9 cellular contexts compared by ENCODE assay signal in genomic region chr2:119224391-119224972, GRCh38. TPM values are rescaled to one million over a fixed set of nuclear protein-coding genes. Genes with fewer than 3 reads are reported as not detected.
A peak's percentile ranks its signal among the peaks of the same experiment; 100 is the strongest.
DNase-seq lines count a peak whose midpoint lies in the region; ATAC-seq and TF ChIP-seq lines count a peak whose summit lies in the region.
"Had no signal": no experiment of that assay in that cellular context is flagged by ENCODE, and none has a peak within 500 bp of the region (broad histone marks: within the 10 kb centered on the region; RNA-seq: fewer than 3 reads in every experiment).

No MANE protein-coding gene starts in this region.

- no peaks in the 10 kb centered on the region for H3K9me3 Mint-ChIP-seq in activated CD4-positive, alpha-beta memory T cell treated with anti-CD3 and anti-CD28 coated beads for 36 hours

- H3K79me2 ChIP-seq in SK-N-SH (ENCODE audit: insufficient read depth) = no peaks in the 10 kb centered on the region
- H3K79me2 ChIP-seq in mammary epithelial cell (ENCODE audit: insufficient read depth, low read length) = peaks cover 43% of the 10 kb centered on the region

- POLR2A ChIA-PET in SK-N-SH (lab: Yijun Ruan, JAX) = no interaction called here
- POLR2A ChIA-PET in activated CD4-positive, alpha-beta memory T cell treated with anti-CD3 and anti-CD28 coated beads for 36 hours (lab: Charles Lee) = no interaction called here

- H3K9ac ChIP-seq in SK-N-SH = peak overlapping the region; percentile 62; the same call in 1 of the 2 replicates
- H3K9ac ChIP-seq in mammary epithelial cell (ENCODE audit: insufficient read depth, low read length) = peak overlapping the region; percentile 42

- ATAC-seq in SK-N-SH treated with all-trans-retinoic acid at 6 μM for 48 hours = no peak; the same call in 2 of the 3 replicates
- ATAC-seq in HG03520 (IDR thresholded peaks at IDR 0.05; ENCODE audit: unreplicated experiment) = no peak
- no peak for ATAC-seq in GM19324 (IDR thresholded peaks at IDR 0.05; ENCODE audit: low FRiP score, unreplicated experiment)

- H3K9me3 ChIP-seq in SK-N-SH (no peaks in the 10 kb centered on the region), mammary epithelial cell (replicated peaks; ENCODE audit: insufficient read depth, low read length) (no peaks in the 10 kb centered on the region), tibial nerve (no peaks in the 10 kb centered on the region)

- peaks cover 46% of the 10 kb centered on the region for H3K27me3 Mint-ChIP-seq in activated CD4-positive, alpha-beta memory T cell treated with anti-CD3 and anti-CD28 coated beads for 36 hours

- in situ Hi-C loops in mammary epithelial cell (cut with MboI; ENCODE audit: low sequenced_read_pairs in 2 of 2) = no loop called here

- dilution Hi-C loops in mammary epithelial cell (cut with HindIII; ENCODE audit: low sequenced_read_pairs) = no loop called here

- H3K36me3 ChIP-seq in SK-N-SH (replicated peaks in 1 of 2; ENCODE audit: control insufficient read depth in 1 of 2, insufficient read depth in 2 of 2, low read length in 1 of 2) (no peaks in the 10 kb centered on the region), mammary epithelial cell (ENCODE audit: insufficient read depth, low read length) (no peaks in the 10 kb centered on the region), tibial nerve (no peaks in the 10 kb centered on the region)

- no peaks in the 10 kb centered on the region for H3F3A ChIP-seq in SK-N-SH (replicated peaks; ENCODE audit: insufficient read depth)

- 0 out of 2 replicates have a peak, but pooled peaks have one; percentile 4 for TF ChIP-seq RAD21 in SK-N-SH (IDR thresholded peaks at IDR 0.05; ENCODE audit: low read length)

- TF ChIP-seq EP300 in SK-N-SH (IDR thresholded peaks at IDR 0.05; ENCODE audit: borderline replicate concordance in 1 of 2, low read depth in 1 of 2, low read length in 1 of 2) (0 out of 4 replicates have a peak, but pooled peaks of 1 of the 2 experiments have one; percentile 40), tibial nerve (IDR thresholded peaks at IDR 0.05) (no peak)

- CTCF ChIA-PET in SK-N-SH (lab: Yijun Ruan, JAX) = interaction anchor here (0.7 to 2.8 kb wide), 7 partner anchors 9 to 86 kb away, joined by 3 to 7 read pairs (median 4); no protein-coding TSS in a partner anchor
- CTCF ChIA-PET in mammary epithelial cell (lab: Charles Lee; ENCODE audit: low non-redundant PET) = no interaction called here
- CTCF ChIA-PET in activated CD4-positive, alpha-beta memory T cell treated with anti-CD3 and anti-CD28 coated beads for 36 hours (lab: Charles Lee) = no interaction called here

- no peaks in the 10 kb centered on the region for H3K36me3 Mint-ChIP-seq in activated CD4-positive, alpha-beta memory T cell treated with anti-CD3 and anti-CD28 coated beads for 36 hours

- no peak overlapping the region for H3K27ac ChIP-seq in SK-N-SH (ENCODE audit: low read depth in 2 of 2, low read length in 1 of 2)
- peak overlapping the region; percentile 19 for H3K27ac ChIP-seq in mammary epithelial cell (ENCODE audit: insufficient read depth, low read depth, low read length)
- peak overlapping the region in 1 of 4 donors; percentile 65 for H3K27ac ChIP-seq in tibial nerve

- H2AFZ ChIP-seq in SK-N-SH (ENCODE audit: low read depth) (peak overlapping the region; percentile 88; the same call in 1 of the 2 replicates), mammary epithelial cell (ENCODE audit: low read depth, low read length) (peak overlapping the region; percentile 89)

- intact Hi-C loops in mammary epithelial cell (cut with micrococcal nuclease) = no loop called here
- intact Hi-C loops in activated CD4-positive, alpha-beta memory T cell treated with anti-CD3 and anti-CD28 coated beads for 36 hours (cut with micrococcal nuclease) = no loop called here

- BruUV-seq in mammary epithelial cell (replicated peaks; lab: Mats Ljungman, UMichigan) = no TSS peak

- DNase-seq in SK-N-SH = peak; percentile 67
- DNase-seq in mammary epithelial cell = no peak
- DNase-seq in medulla oblongata (ENCODE audit: extremely low spot score) = peak; percentile 18
- no peak for DNase-seq in tibial nerve (ENCODE audit: low spot score in 2 of 2)
- DNase-seq in activated CD4-positive, alpha-beta memory T cell treated with anti-CD3 and anti-CD28 coated beads for 36 hours = no peak
- DNase-seq: AML-193 had no signal

- H3K4me3 Mint-ChIP-seq in activated CD4-positive, alpha-beta memory T cell treated with anti-CD3 and anti-CD28 coated beads for 36 hours = no peak overlapping the region

- H3K4me1 ChIP-seq in SK-N-SH (ENCODE audit: control insufficient read depth in 1 of 2, insufficient read depth in 2 of 2, low read depth in 1 of 2, low read length in 1 of 2) (peaks cover 5 to 16% of the 10 kb centered on the region in 2 experiments; a peak in 2 of 4 replicates), mammary epithelial cell (ENCODE audit: insufficient read depth, low read length) (peaks cover 19% of the 10 kb centered on the region), tibial nerve (peaks cover 0 to 18% (median 9%) of the 10 kb centered on the region in 4 donors)

- no peak overlapping the region for H3K27ac Mint-ChIP-seq in activated CD4-positive, alpha-beta memory T cell treated with anti-CD3 and anti-CD28 coated beads for 36 hours

- H3K4me1 Mint-ChIP-seq in activated CD4-positive, alpha-beta memory T cell treated with anti-CD3 and anti-CD28 coated beads for 36 hours (ENCODE audit: low read depth) = no peaks in the 10 kb centered on the region

- H3K4me2 ChIP-seq in SK-N-SH (peak overlapping the region; percentile 95), mammary epithelial cell (ENCODE audit: insufficient read depth, low read depth, low read length) (peak overlapping the region; percentile 97)

- no peaks in the 10 kb centered on the region for H3K9me2 ChIP-seq in SK-N-SH

- WGBS in SK-N-SH (ENCODE audit: low lambda C conversion rate) = 17% methylated on average over 8 of the region's 11 CpGs
- WGBS in mammary epithelial cell (ENCODE audit: low coverage, missing lambda C conversion rate) = 23% methylated on average over 7 of the region's 11 CpGs
- 26 to 29% methylated on average over 9 to 10 of the region's 11 CpGs for WGBS in tibial nerve, 2 donors

- TF ChIP-seq CTCF in SK-N-SH (IDR thresholded peaks at IDR 0.05) = no peak
- no peak for TF ChIP-seq CTCF in mammary epithelial cell (conservative IDR thresholded peaks at IDR 0.05 in 1 of 2, IDR thresholded peaks at IDR 0.05 in 1 of 2; ENCODE audit: extremely low read depth in 1 of 2, insufficient read depth in 1 of 2, low read depth in 1 of 2, low read length in 2 of 2)
- TF ChIP-seq CTCF in tibial nerve (IDR thresholded peaks at IDR 0.05) = no peak

- H4K20me1 ChIP-seq in SK-N-SH (ENCODE audit: insufficient read depth) (no peaks in the 10 kb centered on the region), mammary epithelial cell (ENCODE audit: insufficient read depth, low read length) (no peaks in the 10 kb centered on the region)

- TF ChIP-seq POLR2A in tibial nerve (IDR thresholded peaks at IDR 0.05) = no peak

- H3K4me3 ChIP-seq in SK-N-SH (ENCODE audit: low read depth in 2 of 2, low read length in 1 of 2) (peak overlapping the region; percentile 69 to 75), mammary epithelial cell (replicated peaks in 1 of 3; ENCODE audit: insufficient read depth in 1 of 3, low read depth in 2 of 3, low read length in 3 of 3) (peak overlapping the region; percentile 80 to 84 (median 82)), tibial nerve (peak overlapping the region; percentile 46 to 72 (median 60))

- no peaks in the 10 kb centered on the region for H3K27me3 ChIP-seq in SK-N-SH (ENCODE audit: insufficient read depth)
- H3K27me3 ChIP-seq in mammary epithelial cell (ENCODE audit: insufficient read depth, low read length) = no peaks in the 10 kb centered on the region
- peaks cover 0 to 10% of the 10 kb centered on the region in 2 donors for H3K27me3 ChIP-seq in tibial nerve

TF ChIP-seq in SK-N-SH, 30 proteins besides CTCF, POLR2A, EP300 and RAD21:
- TF ChIP-seq RCOR1 (IDR thresholded peaks at IDR 0.05; ENCODE audit: low read length) (peak; percentile 69), RXRA (IDR thresholded peaks at IDR 0.05; ENCODE audit: borderline replicate concordance, low read depth) (no peak)

TF ChIP-seq in SK-N-SH treated with all-trans-retinoic acid at 6 μM for 48 hours, 23 proteins besides CTCF, POLR2A, EP300 and RAD21:
- TF ChIP-seq OSR1 (CRISPR knock-in tag; IDR thresholded peaks at IDR 0.05) (no peak), ZNF8 (CRISPR knock-in tag; IDR thresholded peaks at IDR 0.05) (no peak), ZNF70 (CRISPR knock-in tag; IDR thresholded peaks at IDR 0.05) (no peak), TCF4 (CRISPR knock-in tag; IDR thresholded peaks at IDR 0.05; ENCODE audit: borderline replicate concordance) (no peak)

RNA-seq across cellular contexts. Expression of gene STEAP3, which starts 0.8 kb away (rescaled TPM):
- polyA plus RNA-seq in SK-N-SH (2012; rRNA removed) (30.6 and 34.3 TPM in 2 replicates), mammary epithelial cell (42.2 TPM)
- 14.6 and 22.5 TPM in 2 replicates for polyA plus RNA-seq in SK-N-SH (2012; cell fraction: cytosol; rRNA removed)
- 41.1 and 47.5 TPM in 2 replicates for polyA plus RNA-seq in SK-N-SH (2012; cell fraction: nucleus; rRNA removed)
- total RNA-seq in mammary epithelial cell (10 to 100 TPM; 28.8 to 35.2 TPM), tibial nerve (10 to 100 TPM in 1 of 4 donors, 1 to 10 TPM in 3; 5.5 to 19.8 (median 8.1) TPM)
- 39.5 TPM for polyA minus RNA-seq in mammary epithelial cell
- under 1 TPM; 0.12 to 0.17 TPM for total RNA-seq in activated CD4-positive, alpha-beta memory T cell treated with anti-CD3 and anti-CD28 coated beads for 36 hours

Comparison
In these comparisons a context has a peak if more than half of its experiments do, and no peak if none do; other contexts are left out.
1. DNase-seq: peak in SK-N-SH (single experiment) and medulla oblongata (single experiment); none in mammary epithelial cell (single experiment), tibial nerve (0 of 2) and activated CD4-positive, alpha-beta memory T cell treated with anti-CD3 and anti-CD28 coated beads for 36 hours (single experiment).
2. RNA of gene STEAP3, which starts 0.8 kb away (total RNA-seq): 28.8 to 35.2 TPM in mammary epithelial cell and 5.5 to 19.8 TPM in tibial nerve; 0.12 to 0.17 TPM in activated CD4-positive, alpha-beta memory T cell treated with anti-CD3 and anti-CD28 coated beads for 36 hours; every median in the first group is over 4 times any median in the second.
3. Peak in every context shown above with its lines, with median percentiles within 50 percentile points of each other: H3K4me3 ChIP-seq.